Comparison of ENCODE assay signal across 32 cellular contexts in the genomic region with DNA sequence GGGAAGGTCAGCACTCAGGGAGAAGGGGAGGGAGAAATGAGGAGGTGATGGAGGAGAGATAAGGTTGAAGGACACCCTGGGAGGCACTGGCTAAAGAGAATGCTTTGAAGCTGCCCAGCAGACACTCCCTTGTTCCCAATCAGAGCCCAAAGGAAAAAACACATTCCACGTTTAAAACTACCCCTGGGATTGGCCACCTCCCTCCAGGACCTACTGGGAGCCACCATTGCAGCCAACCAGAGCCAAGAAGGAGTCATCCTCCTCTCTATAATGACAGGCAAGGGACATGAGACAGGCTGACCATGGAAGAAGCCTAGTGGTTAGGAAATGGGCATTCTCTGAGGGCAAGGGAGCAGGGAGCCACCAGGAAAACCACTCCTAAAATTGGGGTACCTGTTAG. TPM values are rescaled to one million over a fixed set of nuclear protein-coding genes. Genes with fewer than 3 reads are reported as not detected.
"Had no signal": no experiment of that assay in that cellular context is flagged by ENCODE, and none has a peak within 500 bp of the region (broad histone marks: within the 10 kb centered on the region; RNA-seq: fewer than 3 reads in every experiment).

No MANE protein-coding gene starts in this region.

- DNase-seq: activated B cell treated with CpG ODN at 0.5 μM for 24 hours; activated CD4-positive, alpha-beta T cell treated with anti-CD3 and anti-CD28 coated beads for 48 hours; activated CD4-positive, alpha-beta T cell treated with anti-CD3 and anti-CD28 coated beads, Interleukin-2, amount 50 U/mL, for 1 hour; activated CD4-positive, alpha-beta T cell treated with anti-CD3 and anti-CD28 coated beads, Interleukin-2, amount 50 U/mL, for 48 hours; activated gamma-delta T cell; activated naive CD4-positive, alpha-beta T cell; activated naive CD4-positive, alpha-beta T cell treated with anti-CD3 and anti-CD28 coated beads, Interleukin-2, amount 10 ng/mL, durations not matched to agents 7 days and 5 days; activated naive CD8-positive, alpha-beta T cell treated with anti-CD3 and anti-CD28 coated beads, Interleukin-2, amount 10 ng/mL, durations not matched to agents 7 days and 5 days; activated T-cell treated with anti-CD3 and anti-CD28 coated beads for 4 hours; activated T-cell treated with anti-CD3 and anti-CD28 coated beads, Interleukin-2, amount 50 U/mL, for 24 hours; activated T-cell treated with anti-CD3 and anti-CD28 coated beads, Interleukin-2, amount 50 U/mL, for 72 hours; central memory CD4-positive, alpha-beta T cell; cerebellar nuclear complex; dermis blood vessel endothelial cell; effector CD4-positive, alpha-beta T cell; effector memory CD8-positive, alpha-beta T cell; esophagus squamous epithelium; foreskin melanocyte; heart right ventricle; T-helper 1 cell; T-helper 17 cell; T1000; WERI-Rb-1 had no signal

- H3K4me3 ChIP-seq: ascending aorta, breast epithelium, cardiac muscle cell, coronary artery, esophagus squamous epithelium, gastroesophageal sphincter, heart right ventricle had no signal

- H3K4me1 ChIP-seq: ascending aorta, breast epithelium, esophagus squamous epithelium, gastroesophageal sphincter, heart right ventricle had no signal

- H3K27me3 ChIP-seq: ascending aorta, breast epithelium had no signal

- H3K27ac ChIP-seq: ascending aorta, breast epithelium, cardiac muscle cell, coronary artery, epithelial cell of prostate, esophagus squamous epithelium, gastroesophageal sphincter, heart right ventricle, WERI-Rb-1 had no signal

- H3K36me3 ChIP-seq: ascending aorta, breast epithelium, cardiac muscle cell, esophagus squamous epithelium, gastroesophageal sphincter, heart right ventricle, WERI-Rb-1 had no signal

- FAIRE-seq: endometrium, endothelial cell of umbilical vein had no signal

- H3K9me3 ChIP-seq: ascending aorta, breast epithelium, esophagus squamous epithelium, gastroesophageal sphincter had no signal

RNA-seq across cellular contexts. Expression of a gene that starts 43.8 kb away (rescaled TPM):
- total RNA-seq: glomerular endothelial cell had no signal
- polyA plus RNA-seq: endothelial cell of umbilical vein had no signal
